ENCODE assay signal across 24 cellular contexts in the genomic region with DNA sequence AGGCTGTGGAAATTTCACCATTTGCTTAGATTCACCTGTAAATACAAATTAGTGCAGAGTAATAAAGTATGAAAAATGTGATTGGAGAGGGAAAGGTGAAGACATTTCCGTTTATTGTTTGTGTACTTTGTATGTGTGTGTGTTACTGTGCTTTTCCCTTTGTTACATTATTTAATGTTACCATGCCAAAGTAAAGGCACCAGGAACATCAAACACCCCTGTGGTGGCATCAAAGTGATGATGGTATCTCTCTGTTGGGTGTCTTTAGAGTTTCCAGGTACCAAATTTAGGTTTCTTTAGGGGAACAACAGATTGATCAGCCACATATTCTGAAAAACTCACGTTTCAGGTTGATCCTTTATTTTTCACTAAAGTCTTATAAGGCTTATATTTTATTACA.
"Had no signal": no experiment of that assay in that cellular context is flagged by ENCODE, and none has a peak within 500 bp of the region (broad histone marks: within the 10 kb centered on the region; RNA-seq: fewer than 3 reads in every experiment).

No MANE protein-coding gene starts in this region.

- DNase-seq: colonic mucosa; cortex of kidney; effector CD8-positive, alpha-beta T cell; effector memory CD8-positive, alpha-beta T cell; endodermal cell; erythroblast; esophagus squamous epithelium; foreskin fibroblast; foreskin melanocyte; gastrocnemius medialis; glutamatergic neuron; head of caudate nucleus; heart right ventricle; hippocampal formation; left cardiac atrium; left lung; left ventricle myocardium superior; lower lobe of right lung; mesenchymal stem cell; mucosa of descending colon; naive B cell had no signal

- H3K4me3 Mint-ChIP-seq: dendritic cell treated with granulocyte-macrophage colony-stimulating factor and Interleukin-4, amounts not matched to agents 40 ng/mL and 50 ng/mL, for 4 days; effector memory CD8-positive, alpha-beta T cell; endodermal cell; mesothelial cell of epicardium; naive B cell had no signal

- H3K4me3 ChIP-seq: colonic mucosa, esophagus squamous epithelium, gastrocnemius medialis, heart right ventricle, left lung, lower lobe of right lung, mucosa of descending colon had no signal

- H3K4me1 Mint-ChIP-seq: mesothelial cell of epicardium, naive B cell had no signal

- H3K27ac Mint-ChIP-seq: dendritic cell treated with granulocyte-macrophage colony-stimulating factor and Interleukin-4, amounts not matched to agents 40 ng/mL and 50 ng/mL, for 4 days; effector memory CD8-positive, alpha-beta T cell; endodermal cell; mesothelial cell of epicardium; naive B cell had no signal

- H3K9me3 ChIP-seq: colonic mucosa, esophagus squamous epithelium, gastrocnemius medialis had no signal

- H3K27me3 Mint-ChIP-seq: dendritic cell treated with granulocyte-macrophage colony-stimulating factor and Interleukin-4, amounts not matched to agents 40 ng/mL and 50 ng/mL, for 4 days; effector memory CD8-positive, alpha-beta T cell; naive B cell had no signal

- ATAC-seq: effector memory CD8-positive, alpha-beta T cell; esophagus mucosa; gastrocnemius medialis; left cardiac atrium; left lung; left ventricle myocardium superior; lower lobe of right lung; mucosa of descending colon had no signal
